In genomic region chr19:56660381-56661105, GRCh38 we compare ENCODE assay signal across 14 cellular contexts. TPM values are rescaled to one million over a fixed set of nuclear protein-coding genes. Genes with fewer than 3 reads are reported as not detected.
DNase-seq lines count a peak whose midpoint lies in the region; ATAC-seq and TF ChIP-seq lines count a peak whose summit lies in the region.
"Had no signal": no experiment of that assay in that cellular context is flagged by ENCODE, and none has a peak within 500 bp of the region (broad histone marks: within the 10 kb centered on the region; RNA-seq: fewer than 3 reads in every experiment).

No MANE protein-coding gene starts in this region.

- peaks cover 0 to 32% (median 3%) of the 10 kb centered on the region in 4 donors for H3K9me3 ChIP-seq in Peyer's patch

- H3K4me3 ChIP-seq in Peyer's patch = no peak overlapping the region

- no peak overlapping the region for H3K27ac ChIP-seq in Peyer's patch
- H3K27ac ChIP-seq: neutrophil had no signal

- H3K27me3 ChIP-seq in Peyer's patch = no peaks in the 10 kb centered on the region
- H3K27me3 ChIP-seq: neutrophil had no signal

- H3K36me3 ChIP-seq in Peyer's patch = no peaks in the 10 kb centered on the region
- H3K36me3 ChIP-seq: neutrophil had no signal

- DNase-seq in stimulated activated CD4-positive, alpha-beta T cell treated with anti-CD3 and anti-CD28 coated beads, Interleukin-15, amount 100 ng/mL, for 24 hours = peak; percentile 31
- no peak for DNase-seq in stimulated activated CD4-positive, alpha-beta T cell treated with anti-CD3 and anti-CD28 coated beads, Interleukin-2, amount 100 ng/mL, for 48 hours
- DNase-seq in SK-N-DZ (ENCODE audit: low spot score) (peak; percentile 13), left kidney (ENCODE audit: low read depth, low spot score) (peak; percentile 61), ureter (ENCODE audit: low spot score) (peak; percentile 42), AG20443 (ENCODE audit: low spot score) (no peak), Peyer's patch (no peak)
- DNase-seq: activated B cell treated with CpG ODN at 0.5 μM for 24 hours, kidney glomerular epithelial cell, NCI-H187 had no signal

- no peak for TF ChIP-seq POLR2A in Peyer's patch (IDR thresholded peaks at IDR 0.05)

- no peak for TF ChIP-seq CTCF in Peyer's patch (IDR thresholded peaks at IDR 0.05)

- no peaks in the 10 kb centered on the region for H3K4me1 ChIP-seq in Peyer's patch

- ATAC-seq in HG02852 (IDR thresholded peaks at IDR 0.05; ENCODE audit: unreplicated experiment) = no peak

RNA-seq across cellular contexts. Expression of gene ZNF835, which starts 11.0 kb away (rescaled TPM):
- 1.5 and 5.9 TPM in 2 replicates for polyA plus RNA-seq in SK-N-DZ (2014; cell fraction: cytosol; rRNA removed)
- polyA plus RNA-seq in SK-N-DZ (2014; cell fraction: nucleus; rRNA removed) = 0.70 and 1.1 TPM in 2 replicates
- 3.9 TPM for total RNA-seq in ureter
- total RNA-seq in Peyer's patch = 1 to 10 TPM in 3 of 4 donors, under 1 TPM in 1; 0.94 to 1.7 (median 1.2) TPM
- total RNA-seq: chondrocyte had no signal

RNA-seq across cellular contexts. Expression of gene SMIM17, which starts 17.6 kb away (rescaled TPM):
- 1.7 TPM in 2 replicates for polyA plus RNA-seq in SK-N-DZ (2014; cell fraction: cytosol; rRNA removed)
- 0.45 and 2.7 TPM in 2 replicates for polyA plus RNA-seq in SK-N-DZ (2014; cell fraction: nucleus; rRNA removed)
- total RNA-seq in ureter = not detected
- 1 to 10 TPM in 1 of 4 donors, not detected in 3; 2.1 TPM for total RNA-seq in Peyer's patch
- total RNA-seq: activated B cell treated with CpG ODN at 0.5 μM for 24 hours; activated T-helper 2 cell treated with anti-CD3 and anti-CD28 coated beads, Interferon-gamma antibody, Interleukin-2, Interleukin-4, amounts not matched to agents 10 μg/mL and 5 μg/mL and 100 μg/mL, durations not matched to agents 14 hours and 24 hours and 36 hours had no signal

Comparison
In these comparisons a context has a peak if more than half of its experiments do, and no peak if none do; other contexts are left out.
1. DNase-seq: peak in stimulated activated CD4-positive, alpha-beta T cell treated with anti-CD3 and anti-CD28 coated beads, Interleukin-15, amount 100 ng/mL, for 24 hours (single experiment), SK-N-DZ (single experiment), left kidney (single experiment) and ureter (single experiment); none in stimulated activated CD4-positive, alpha-beta T cell treated with anti-CD3 and anti-CD28 coated beads, Interleukin-2, amount 100 ng/mL, for 48 hours (0 of 2), AG20443 (single experiment) and Peyer's patch (0 of 3).